16 cellular contexts compared by ENCODE assay signal in the genomic region with DNA sequence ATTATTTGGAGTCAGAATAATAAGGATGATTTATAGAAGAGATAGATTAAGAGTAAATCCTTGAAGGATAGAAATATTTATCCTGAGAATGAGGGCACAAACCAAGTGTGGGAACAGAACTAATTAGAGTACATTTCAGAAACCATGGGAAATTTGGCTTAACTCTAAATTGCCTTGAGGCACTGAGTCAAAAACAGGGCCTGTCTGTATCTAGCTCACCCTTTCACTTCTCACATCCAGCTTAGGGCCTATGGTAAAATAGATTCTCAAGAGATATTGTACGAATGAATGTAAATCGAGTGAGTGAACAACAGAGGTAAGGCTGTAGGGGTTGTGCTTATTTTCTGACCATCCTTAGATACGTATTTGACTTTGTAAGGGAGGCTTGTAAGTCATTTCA.
A peak's percentile ranks its signal among the peaks of the same experiment; 100 is the strongest.
DNase-seq lines count a peak whose midpoint lies in the region; ATAC-seq, FAIRE-seq and TF ChIP-seq lines count a peak whose summit lies in the region.
"Had no signal": no experiment of that assay in that cellular context is flagged by ENCODE, and none has a peak within 500 bp of the region (broad histone marks: within the 10 kb centered on the region; RNA-seq: fewer than 3 reads in every experiment).

No MANE protein-coding gene starts in this region.

- H3K4me3 ChIP-seq in mammary epithelial cell (replicated peaks in 1 of 3; ENCODE audit: insufficient read depth in 1 of 3, low read depth in 2 of 3, low read length in 3 of 3) (no peak overlapping the region), mesodermal cell (ENCODE audit: extremely low read depth, insufficient read depth, low read length, poor library complexity, severe bottlenecking) (no peak overlapping the region)
- H3K4me3 ChIP-seq: A549, HAP-1, K562, SK-N-MC had no signal

- peak; percentile 9 for FAIRE-seq in HTR-8/SVneo (lab: Jason Lieb, UNC)
- FAIRE-seq: K562 had no signal

- H3K4me1 ChIP-seq in mammary epithelial cell (ENCODE audit: insufficient read depth, low read length) (peaks cover 28% of the 10 kb centered on the region), mesodermal cell (ENCODE audit: control insufficient read depth, insufficient read depth, low read length, poor library complexity, severe bottlenecking) (peaks cover 13% of the 10 kb centered on the region)

- CTCF ChIA-PET in mammary epithelial cell (lab: Charles Lee; ENCODE audit: low non-redundant PET), result interaction anchor here (0.9 kb wide), 1 partner anchor 11 kb away, joined by 5 read pairs; no protein-coding TSS in a partner anchor

- H3K4me1 Mint-ChIP-seq in T-helper 2 cell treated with Interferon-gamma antibody and Interleukin-4, amounts not matched to agents 5 μg/mL and 100 μg/mL, for 36 hours (ENCODE audit: low read depth), result no peaks in the 10 kb centered on the region

- no peak for ATAC-seq in HG03045 (IDR thresholded peaks at IDR 0.05; ENCODE audit: unreplicated experiment)
- ATAC-seq in HG02973 (IDR thresholded peaks at IDR 0.05; ENCODE audit: unreplicated experiment), result no peak
- ATAC-seq: A549, K562 had no signal

- H3K9me3 Mint-ChIP-seq in T-helper 2 cell treated with Interferon-gamma antibody and Interleukin-4, amounts not matched to agents 5 μg/mL and 100 μg/mL, for 36 hours, result no peaks in the 10 kb centered on the region
- H3K9me3 Mint-ChIP-seq: CD4-positive, alpha-beta T cell had no signal

- 35% methylated on average over 3 of the region's 3 CpGs for WGBS in mammary epithelial cell (ENCODE audit: low coverage, missing lambda C conversion rate)
- 100% methylated on average over 1 of the region's 3 CpGs; no CpG with 5 or more reads in 1 of the 2 experiments for WGBS in mesodermal cell (ENCODE audit: insufficient coverage in 2 of 2), 2 experiments

- no peak overlapping the region for H3K4me3 Mint-ChIP-seq in T-helper 2 cell treated with Interferon-gamma antibody and Interleukin-4, amounts not matched to agents 5 μg/mL and 100 μg/mL, for 36 hours
- H3K4me3 Mint-ChIP-seq: CD4-positive, alpha-beta T cell had no signal

- intact Hi-C loops in mammary epithelial cell (cut with micrococcal nuclease), result no loop called here

- H3K27me3 ChIP-seq in mammary epithelial cell (ENCODE audit: insufficient read depth, low read length), result no peaks in the 10 kb centered on the region

- H3K27ac Mint-ChIP-seq in T-helper 2 cell treated with Interferon-gamma antibody and Interleukin-4, amounts not matched to agents 5 μg/mL and 100 μg/mL, for 36 hours, result no peak overlapping the region
- H3K27ac Mint-ChIP-seq: CD4-positive, alpha-beta T cell had no signal

- H3K79me2 ChIP-seq in mammary epithelial cell (ENCODE audit: insufficient read depth, low read length), result no peaks in the 10 kb centered on the region

- in situ Hi-C loops in mammary epithelial cell (cut with MboI; ENCODE audit: low sequenced_read_pairs in 2 of 2), result no loop called here

- no peak overlapping the region for H3K9ac ChIP-seq in mammary epithelial cell (ENCODE audit: insufficient read depth, low read length)

- H3K27ac ChIP-seq in mammary epithelial cell (ENCODE audit: insufficient read depth, low read depth, low read length) (peak overlapping the region; percentile 38), mesodermal cell (ENCODE audit: low read depth, low read length, severe bottlenecking) (peak overlapping the region; percentile 24)
- H3K27ac ChIP-seq: SK-N-MC had no signal

- H2AFZ ChIP-seq in mammary epithelial cell (ENCODE audit: low read depth, low read length), result peak overlapping the region; percentile 61

- H3K36me3 ChIP-seq in mammary epithelial cell (ENCODE audit: insufficient read depth, low read length) (no peaks in the 10 kb centered on the region), mesodermal cell (ENCODE audit: control insufficient read depth, insufficient read depth, low read length) (no peaks in the 10 kb centered on the region)
- H3K36me3 ChIP-seq: HAP-1 had no signal

- H3K4me2 ChIP-seq in mammary epithelial cell (ENCODE audit: insufficient read depth, low read depth, low read length), result no peak overlapping the region

- H3K9me3 ChIP-seq in mammary epithelial cell (replicated peaks; ENCODE audit: insufficient read depth, low read length) (no peaks in the 10 kb centered on the region), mesodermal cell (ENCODE audit: control insufficient read depth, low read length) (no peaks in the 10 kb centered on the region)
- H3K9me3 ChIP-seq: A549, HAP-1 had no signal

- no peaks in the 10 kb centered on the region for H3K27me3 Mint-ChIP-seq in T-helper 2 cell treated with Interferon-gamma antibody and Interleukin-4, amounts not matched to agents 5 μg/mL and 100 μg/mL, for 36 hours (ENCODE audit: low read depth)
- H3K27me3 Mint-ChIP-seq: CD4-positive, alpha-beta T cell had no signal

- dilution Hi-C loops in mammary epithelial cell (cut with HindIII; ENCODE audit: low sequenced_read_pairs), result no loop called here

- no peaks in the 10 kb centered on the region for H3K36me3 Mint-ChIP-seq in T-helper 2 cell treated with Interferon-gamma antibody and Interleukin-4, amounts not matched to agents 5 μg/mL and 100 μg/mL, for 36 hours (ENCODE audit: low read depth)

- BruUV-seq in mammary epithelial cell (replicated peaks; lab: Mats Ljungman, UMichigan), result no TSS peak

- no peaks in the 10 kb centered on the region for H4K20me1 ChIP-seq in mammary epithelial cell (ENCODE audit: insufficient read depth, low read length)

- no peak for TF ChIP-seq CTCF in mammary epithelial cell (conservative IDR thresholded peaks at IDR 0.05 in 1 of 2, IDR thresholded peaks at IDR 0.05 in 1 of 2; ENCODE audit: extremely low read depth in 1 of 2, insufficient read depth in 1 of 2, low read depth in 1 of 2, low read length in 2 of 2)

- peak; percentile 72 for DNase-seq in EH (ENCODE audit: low read depth)
- no peak for DNase-seq in HTR-8/SVneo (ENCODE audit: insufficient read length, low spot score)
- DNase-seq in mammary epithelial cell, result peak; percentile 63
- no peak for DNase-seq in dedifferentiated amniotic fluid mesenchymal stem cell (ENCODE audit: extremely low spot score)
- DNase-seq in T-helper 2 cell treated with Interferon-gamma antibody and Interleukin-4, amounts not matched to agents 5 μg/mL and 100 μg/mL, for 36 hours (ENCODE audit: low spot score), result no peak
- DNase-seq: CD4-positive, alpha-beta T cell; NCI-H1694 treated with DMSO at 0.1 percent for 48 hours; NCI-H2227 treated with DMSO at 0.1 percent for 48 hours; NCI-H524 had no signal

Comparison
In these comparisons a context has a peak if more than half of its experiments do, and no peak if none do; other contexts are left out.
1. DNase-seq: peak in EH (single experiment) and mammary epithelial cell (single experiment); none in HTR-8/SVneo (single experiment), dedifferentiated amniotic fluid mesenchymal stem cell (single experiment) and T-helper 2 cell treated with Interferon-gamma antibody and Interleukin-4, amounts not matched to agents 5 μg/mL and 100 μg/mL, for 36 hours (single experiment).